Comparison of ENCODE assay signal across 8 cellular contexts in the genomic region with DNA sequence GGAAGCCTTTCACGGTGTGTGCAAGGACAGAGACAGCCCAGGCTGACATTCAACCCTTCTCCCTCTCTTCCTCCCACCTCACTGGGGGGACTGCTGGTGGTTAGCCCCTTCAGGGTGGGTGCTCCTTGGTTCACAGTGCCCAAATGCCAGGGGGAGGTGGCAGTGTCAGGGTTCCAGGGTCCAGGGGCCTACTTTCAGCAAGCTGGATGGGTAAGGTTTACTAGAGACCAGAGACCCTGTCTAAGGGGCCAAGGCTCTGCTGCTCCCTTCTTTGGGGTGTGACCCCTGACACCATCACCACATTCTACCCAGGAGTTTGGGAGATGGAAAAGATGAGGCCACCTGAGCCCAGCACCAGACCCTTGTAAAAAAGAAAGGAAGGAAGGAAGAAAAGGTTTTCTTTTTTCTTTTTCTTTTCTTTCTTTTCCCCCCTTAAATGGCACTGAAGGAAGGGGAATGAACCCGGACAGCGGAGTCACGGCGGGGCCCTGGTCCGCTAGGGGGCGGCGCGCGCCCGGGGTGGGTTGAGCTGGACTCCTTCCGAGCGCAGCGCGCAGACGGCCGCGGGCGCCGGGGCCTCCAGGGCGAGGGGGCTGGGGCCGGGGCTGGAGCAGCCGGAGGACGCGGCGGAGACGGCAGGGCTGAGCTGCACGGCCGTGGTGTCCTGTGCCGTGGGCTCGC. TPM values are rescaled to one million over a fixed set of nuclear protein-coding genes. Genes with fewer than 3 reads are reported as not detected.
DNase-seq lines count a peak whose midpoint lies in the region; ATAC-seq and TF ChIP-seq lines count a peak whose summit lies in the region.

No MANE protein-coding gene starts in this region.

- no peak for TF ChIP-seq EP300 in gastroesophageal sphincter (IDR thresholded peaks at IDR 0.05)

- no peak overlapping the region for H2BK120ac ChIP-seq in trophoblast cell (ENCODE audit: insufficient read depth, low read length, poor library complexity)

- H3K23ac ChIP-seq in trophoblast cell (ENCODE audit: low read length), result no peak overlapping the region

- DNase-seq in BE2C (peak; percentile 75), Panc1 (ENCODE audit: low read depth, low spot score) (no peak), activated gamma-delta T cell treated with Interleukin-2 at 50 U/mL for 16 hours (peak; percentile 73), trophoblast cell (peak in 1 of 2 donors; percentile 51), thyroid gland (peak; percentile 71 to 72), LoVo (ENCODE audit: low spot score) (no peak)

- TF ChIP-seq POLR2A in gastroesophageal sphincter (IDR thresholded peaks at IDR 0.05), result peak; percentile 38 to 40
- no peak for TF ChIP-seq POLR2A in thyroid gland (IDR thresholded peaks at IDR 0.05)

- H3K4me3 ChIP-seq in BE2C (ENCODE audit: low read depth, low read length) (no peak overlapping the region), Panc1 (ENCODE audit: low read depth in 2 of 2, low read length in 2 of 2) (peak overlapping the region in 1 of 2 experiments; percentile 32; a peak in 2 of 4 replicates), gastroesophageal sphincter (peak overlapping the region in 1 of 2 donors; percentile 57), trophoblast cell (ENCODE audit: low read depth, low read length) (peak overlapping the region; percentile 60), thyroid gland (replicated peaks in 1 of 3) (peak overlapping the region in 1 of 3 donors; percentile 23)

- no peak overlapping the region for H2BK12ac ChIP-seq in trophoblast cell (ENCODE audit: low read length)

- no TSS peak for BruUV-seq in Panc1 (replicated peaks; lab: Mats Ljungman, UMichigan)

- no peak overlapping the region for H4K8ac ChIP-seq in trophoblast cell (ENCODE audit: low read depth, low read length)

- in situ Hi-C loops in Panc1 (cut with HindIII; ENCODE audit: low pct_unique_long_range_greater_than_20kb, low sequenced_read_pairs), result no loop called here

- no peak overlapping the region for H3K9ac ChIP-seq in trophoblast cell (ENCODE audit: low read length)

- WGBS in gastroesophageal sphincter (ENCODE audit: low coverage in 1 of 2), 2 donors, result 4% methylated on average over 5 of the region's 31 CpGs; no CpG with 5 or more reads in 1 of the 2 donors
- no CpG with 5 or more reads among the region's 31 CpGs for WGBS in trophoblast cell (ENCODE audit: extremely low coverage, insufficient coverage, insufficient read length)
- WGBS in thyroid gland, 2 donors, result 0 to 2% methylated on average over 22 to 24 of the region's 31 CpGs

- CTCF ChIA-PET in Panc1 (lab: Charles Lee), result interaction anchor here (0.5 to 1.4 kb wide), 5 partner anchors 15 to 146 kb away, joined by 3 to 9 read pairs (median 3); no protein-coding TSS in a partner anchor

- no peaks in the 10 kb centered on the region for H3K79me1 ChIP-seq in trophoblast cell (ENCODE audit: low read length)

- H2BK5ac ChIP-seq in trophoblast cell (ENCODE audit: low read depth, low read length, poor library complexity), result no peak overlapping the region

- peak overlapping the region; percentile 86 for H3K4me2 ChIP-seq in trophoblast cell (ENCODE audit: low read length)

- peaks cover 7% of the 10 kb centered on the region; the same call in 1 of the 2 replicates for H3K27me3 ChIP-seq in BE2C
- peaks cover 8% of the 10 kb centered on the region for H3K27me3 ChIP-seq in Panc1 (ENCODE audit: control insufficient read depth, insufficient read depth, low read length)
- H3K27me3 ChIP-seq in gastroesophageal sphincter, result peaks cover 30% of the 10 kb centered on the region
- peaks cover 22% of the 10 kb centered on the region for H3K27me3 ChIP-seq in trophoblast cell (ENCODE audit: insufficient read depth, low read length)
- H3K27me3 ChIP-seq in thyroid gland, result no peaks in the 10 kb centered on the region

- no peak overlapping the region for H2AFZ ChIP-seq in trophoblast cell (ENCODE audit: insufficient read depth, low read length, poor library complexity)

- no peak overlapping the region for H3K14ac ChIP-seq in trophoblast cell (ENCODE audit: low read length)

- H3K27ac ChIP-seq in Panc1 (ENCODE audit: low read length) (no peak overlapping the region), gastroesophageal sphincter (peak overlapping the region in 3 of 4 donors; percentile 77 to 89 (median 89)), trophoblast cell (ENCODE audit: low read depth, low read length) (no peak overlapping the region), thyroid gland (no peak overlapping the region)

- H3K18ac ChIP-seq in trophoblast cell (ENCODE audit: low read length), result no peak overlapping the region

- H3K9me3 ChIP-seq in BE2C (no peaks in the 10 kb centered on the region), Panc1 (ENCODE audit: control insufficient read depth, insufficient read depth, low read depth, low read length) (no peaks in the 10 kb centered on the region), gastroesophageal sphincter (no peaks in the 10 kb centered on the region), trophoblast cell (ENCODE audit: insufficient read depth, low read depth, low read length) (peaks cover 2% of the 10 kb centered on the region), thyroid gland (no peaks in the 10 kb centered on the region)

- no peak overlapping the region for H4K12ac ChIP-seq in trophoblast cell (ENCODE audit: low read depth, low read length)

- H3K36me3 ChIP-seq in BE2C (no peaks in the 10 kb centered on the region), Panc1 (ENCODE audit: control insufficient read depth, insufficient read depth, low read length) (no peaks in the 10 kb centered on the region), gastroesophageal sphincter (no peaks in the 10 kb centered on the region), trophoblast cell (ENCODE audit: control insufficient read depth in 1 of 2, insufficient read depth in 2 of 2, low read length in 2 of 2) (no peaks in the 10 kb centered on the region), thyroid gland (no peaks in the 10 kb centered on the region)

- H4K91ac ChIP-seq in trophoblast cell (ENCODE audit: low read depth, low read length), result no peak overlapping the region

- no peaks in the 10 kb centered on the region for H3K79me2 ChIP-seq in trophoblast cell (ENCODE audit: control insufficient read depth, insufficient read depth, low read length, poor library complexity)

- peak; percentile 54 for ATAC-seq in GM19372 (IDR thresholded peaks at IDR 0.05; ENCODE audit: low read depth, unreplicated experiment)
- ATAC-seq in Panc1, result peak; percentile 83
- peak; percentile 89 for ATAC-seq in gastroesophageal sphincter

- no peak overlapping the region for H2AK5ac ChIP-seq in trophoblast cell (ENCODE audit: low read length)

- H3K4ac ChIP-seq in trophoblast cell (ENCODE audit: low read depth, low read length), result no peak overlapping the region

- no peaks in the 10 kb centered on the region for H3K4me1 ChIP-seq in BE2C
- 0 out of 2 replicates have a peak, but pooled peaks cover 2% of the 10 kb centered on the region for H3K4me1 ChIP-seq in Panc1 (ENCODE audit: control insufficient read depth, insufficient read depth, low read length)
- H3K4me1 ChIP-seq in gastroesophageal sphincter, result peaks cover 0 to 16% (median 0%) of the 10 kb centered on the region in 3 donors
- H3K4me1 ChIP-seq in trophoblast cell (ENCODE audit: control insufficient read depth in 1 of 2, insufficient read depth in 2 of 2, low read length in 2 of 2), result peaks cover 6 to 7% of the 10 kb centered on the region in 2 experiments
- peaks cover 0 to 5% of the 10 kb centered on the region in 2 donors for H3K4me1 ChIP-seq in thyroid gland

- POLR2A ChIA-PET in Panc1 (lab: Charles Lee), result no interaction called here

- TF ChIP-seq CTCF in BE2C (IDR thresholded peaks at IDR 0.05; ENCODE audit: low read depth, low read length) (peak; percentile 58), Panc1 (IDR thresholded peaks at IDR 0.05) (peak; percentile 96), gastroesophageal sphincter (IDR thresholded peaks at IDR 0.05) (peak in 3 of 4 experiments; percentile 67 to 85 (median 84)), thyroid gland (IDR thresholded peaks at IDR 0.05) (peak; percentile 32 to 76 (median 58))

- intact Hi-C loops in Panc1 (cut with micrococcal nuclease; ENCODE audit: unreplicated experiment) (loop anchor here (10.0 kb wide), 1 partner anchor 192 kb away; no protein-coding TSS in a partner anchor), thyroid gland (cut with DNase I) (loop anchor here (5.0 kb wide), 1 partner anchor 195 kb away; no protein-coding TSS in a partner anchor)

RNA-seq across cellular contexts. Expression of a gene that starts 18.8 kb away (rescaled TPM):
- not detected for polyA plus RNA-seq in BE2C (2012; ENCODE audit: insufficient read depth, insufficient read length, low read depth)
- total RNA-seq in Panc1 (2021; ENCODE audit: unreplicated experiment) (not detected), gastroesophageal sphincter (not detected), thyroid gland (not detected)
- polyA plus RNA-seq in Panc1 (2012; ENCODE audit: insufficient read length), result not detected
- polyA plus RNA-seq in trophoblast cell (2013), result not detected in 2 replicates

RNA-seq across cellular contexts. Expression of a gene that starts 43.0 kb away (rescaled TPM):
- polyA plus RNA-seq in BE2C (2012; ENCODE audit: insufficient read depth, insufficient read length, low read depth), result not detected
- total RNA-seq in Panc1 (2021; ENCODE audit: unreplicated experiment), result 0.05 TPM
- 0.15 TPM for polyA plus RNA-seq in Panc1 (2012; ENCODE audit: insufficient read length)
- total RNA-seq in gastroesophageal sphincter, result not detected
- polyA plus RNA-seq in trophoblast cell (2013), result not detected in 2 replicates
- not detected for total RNA-seq in thyroid gland

Comparison
In these comparisons a context has a peak if more than half of its experiments do, and no peak if none do; other contexts are left out.
1. DNase-seq: peak in BE2C (single experiment), activated gamma-delta T cell treated with Interleukin-2 at 50 U/mL for 16 hours (single experiment) and thyroid gland (2 of 2); none in Panc1 (single experiment) and LoVo (single experiment).
2. H3K27ac ChIP-seq: peak in gastroesophageal sphincter (3 of 4); none in Panc1 (single experiment), trophoblast cell (single experiment) and thyroid gland (0 of 3).
3. POLR2A ChIP-seq: peak in gastroesophageal sphincter (2 of 2); none in thyroid gland (0 of 2).
4. Peak in every context shown above with its lines, with median percentiles within 50 percentile points of each other: CTCF ChIP-seq and ATAC-seq.